ENCODE assay signal across 1 cellular context in the genomic region with DNA sequence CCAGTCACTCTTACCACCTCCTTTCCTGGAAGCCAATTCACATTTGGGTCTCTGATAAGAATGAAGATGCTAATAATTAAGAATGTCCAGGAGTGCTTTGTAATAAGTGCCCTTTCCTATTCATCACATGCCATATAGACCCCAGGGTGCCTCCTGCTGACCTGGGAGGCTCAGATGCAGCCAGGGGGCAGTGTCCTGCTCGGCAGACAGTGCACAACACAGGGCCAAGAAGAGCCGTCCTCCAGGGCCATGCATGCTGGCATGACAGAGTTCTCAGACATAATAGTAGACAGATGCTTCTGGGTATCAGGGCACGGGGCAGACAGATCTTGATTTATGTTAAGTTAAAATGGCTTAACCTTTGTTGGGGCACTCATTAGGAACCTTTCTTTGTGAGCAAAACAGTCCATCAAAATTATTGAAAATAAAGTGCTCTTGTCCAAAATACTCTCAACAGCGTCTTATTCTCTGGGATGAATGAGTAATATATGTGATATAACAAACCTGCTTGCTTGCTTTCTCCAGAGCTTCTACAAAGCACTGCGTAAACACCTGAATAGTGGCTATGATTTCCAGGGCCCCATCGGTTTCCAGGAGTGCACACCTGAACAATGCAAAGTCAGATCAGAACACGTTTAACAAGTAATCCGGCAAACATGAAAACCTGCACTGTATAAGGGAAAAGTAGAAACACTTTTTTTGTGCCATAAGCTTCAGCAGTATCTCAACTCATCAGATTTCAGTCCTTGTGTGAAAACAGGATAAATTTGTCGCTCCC.
TF ChIP-seq lines count a peak whose summit lies in the region.

No MANE protein-coding gene starts in this region.

TF ChIP-seq in H1, 55 proteins besides CTCF, POLR2A, EP300 and RAD21 (continued from another document):
- TF ChIP-seq, protein P1, sequence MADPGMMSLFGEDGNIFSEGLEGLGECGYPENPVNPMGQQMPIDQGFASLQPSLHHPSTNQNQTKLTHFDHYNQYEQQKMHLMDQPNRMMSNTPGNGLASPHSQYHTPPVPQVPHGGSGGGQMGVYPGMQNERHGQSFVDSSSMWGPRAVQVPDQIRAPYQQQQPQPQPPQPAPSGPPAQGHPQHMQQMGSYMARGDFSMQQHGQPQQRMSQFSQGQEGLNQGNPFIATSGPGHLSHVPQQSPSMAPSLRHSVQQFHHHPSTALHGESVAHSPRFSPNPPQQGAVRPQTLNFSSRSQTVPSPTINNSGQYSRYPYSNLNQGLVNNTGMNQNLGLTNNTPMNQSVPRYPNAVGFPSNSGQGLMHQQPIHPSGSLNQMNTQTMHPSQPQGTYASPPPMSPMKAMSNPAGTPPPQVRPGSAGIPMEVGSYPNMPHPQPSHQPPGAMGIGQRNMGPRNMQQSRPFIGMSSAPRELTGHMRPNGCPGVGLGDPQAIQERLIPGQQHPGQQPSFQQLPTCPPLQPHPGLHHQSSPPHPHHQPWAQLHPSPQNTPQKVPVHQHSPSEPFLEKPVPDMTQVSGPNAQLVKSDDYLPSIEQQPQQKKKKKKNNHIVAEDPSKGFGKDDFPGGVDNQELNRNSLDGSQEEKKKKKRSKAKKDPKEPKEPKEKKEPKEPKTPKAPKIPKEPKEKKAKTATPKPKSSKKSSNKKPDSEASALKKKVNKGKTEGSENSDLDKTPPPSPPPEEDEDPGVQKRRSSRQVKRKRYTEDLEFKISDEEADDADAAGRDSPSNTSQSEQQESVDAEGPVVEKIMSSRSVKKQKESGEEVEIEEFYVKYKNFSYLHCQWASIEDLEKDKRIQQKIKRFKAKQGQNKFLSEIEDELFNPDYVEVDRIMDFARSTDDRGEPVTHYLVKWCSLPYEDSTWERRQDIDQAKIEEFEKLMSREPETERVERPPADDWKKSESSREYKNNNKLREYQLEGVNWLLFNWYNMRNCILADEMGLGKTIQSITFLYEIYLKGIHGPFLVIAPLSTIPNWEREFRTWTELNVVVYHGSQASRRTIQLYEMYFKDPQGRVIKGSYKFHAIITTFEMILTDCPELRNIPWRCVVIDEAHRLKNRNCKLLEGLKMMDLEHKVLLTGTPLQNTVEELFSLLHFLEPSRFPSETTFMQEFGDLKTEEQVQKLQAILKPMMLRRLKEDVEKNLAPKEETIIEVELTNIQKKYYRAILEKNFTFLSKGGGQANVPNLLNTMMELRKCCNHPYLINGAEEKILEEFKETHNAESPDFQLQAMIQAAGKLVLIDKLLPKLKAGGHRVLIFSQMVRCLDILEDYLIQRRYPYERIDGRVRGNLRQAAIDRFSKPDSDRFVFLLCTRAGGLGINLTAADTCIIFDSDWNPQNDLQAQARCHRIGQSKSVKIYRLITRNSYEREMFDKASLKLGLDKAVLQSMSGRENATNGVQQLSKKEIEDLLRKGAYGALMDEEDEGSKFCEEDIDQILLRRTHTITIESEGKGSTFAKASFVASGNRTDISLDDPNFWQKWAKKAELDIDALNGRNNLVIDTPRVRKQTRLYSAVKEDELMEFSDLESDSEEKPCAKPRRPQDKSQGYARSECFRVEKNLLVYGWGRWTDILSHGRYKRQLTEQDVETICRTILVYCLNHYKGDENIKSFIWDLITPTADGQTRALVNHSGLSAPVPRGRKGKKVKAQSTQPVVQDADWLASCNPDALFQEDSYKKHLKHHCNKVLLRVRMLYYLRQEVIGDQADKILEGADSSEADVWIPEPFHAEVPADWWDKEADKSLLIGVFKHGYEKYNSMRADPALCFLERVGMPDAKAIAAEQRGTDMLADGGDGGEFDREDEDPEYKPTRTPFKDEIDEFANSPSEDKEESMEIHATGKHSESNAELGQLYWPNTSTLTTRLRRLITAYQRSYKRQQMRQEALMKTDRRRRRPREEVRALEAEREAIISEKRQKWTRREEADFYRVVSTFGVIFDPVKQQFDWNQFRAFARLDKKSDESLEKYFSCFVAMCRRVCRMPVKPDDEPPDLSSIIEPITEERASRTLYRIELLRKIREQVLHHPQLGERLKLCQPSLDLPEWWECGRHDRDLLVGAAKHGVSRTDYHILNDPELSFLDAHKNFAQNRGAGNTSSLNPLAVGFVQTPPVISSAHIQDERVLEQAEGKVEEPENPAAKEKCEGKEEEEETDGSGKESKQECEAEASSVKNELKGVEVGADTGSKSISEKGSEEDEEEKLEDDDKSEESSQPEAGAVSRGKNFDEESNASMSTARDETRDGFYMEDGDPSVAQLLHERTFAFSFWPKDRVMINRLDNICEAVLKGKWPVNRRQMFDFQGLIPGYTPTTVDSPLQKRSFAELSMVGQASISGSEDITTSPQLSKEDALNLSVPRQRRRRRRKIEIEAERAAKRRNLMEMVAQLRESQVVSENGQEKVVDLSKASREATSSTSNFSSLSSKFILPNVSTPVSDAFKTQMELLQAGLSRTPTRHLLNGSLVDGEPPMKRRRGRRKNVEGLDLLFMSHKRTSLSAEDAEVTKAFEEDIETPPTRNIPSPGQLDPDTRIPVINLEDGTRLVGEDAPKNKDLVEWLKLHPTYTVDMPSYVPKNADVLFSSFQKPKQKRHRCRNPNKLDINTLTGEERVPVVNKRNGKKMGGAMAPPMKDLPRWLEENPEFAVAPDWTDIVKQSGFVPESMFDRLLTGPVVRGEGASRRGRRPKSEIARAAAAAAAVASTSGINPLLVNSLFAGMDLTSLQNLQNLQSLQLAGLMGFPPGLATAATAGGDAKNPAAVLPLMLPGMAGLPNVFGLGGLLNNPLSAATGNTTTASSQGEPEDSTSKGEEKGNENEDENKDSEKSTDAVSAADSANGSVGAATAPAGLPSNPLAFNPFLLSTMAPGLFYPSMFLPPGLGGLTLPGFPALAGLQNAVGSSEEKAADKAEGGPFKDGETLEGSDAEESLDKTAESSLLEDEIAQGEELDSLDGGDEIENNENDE (IDR thresholded peaks at IDR 0.05; ENCODE audit: insufficient replicate concordance, low read length): no peak
- TF ChIP-seq GTF2F1 (IDR thresholded peaks at IDR 0.05; ENCODE audit: borderline replicate concordance, low read depth, low read length) (no peak), SUZ12 (IDR thresholded peaks at IDR 0.05; ENCODE audit: low read length) (no peak), HDAC2 (IDR thresholded peaks at IDR 0.05; ENCODE audit: borderline replicate concordance in 1 of 2, low read depth in 2 of 2, low read length in 2 of 2) (no peak), BRCA1 (IDR thresholded peaks at IDR 0.05; ENCODE audit: low read depth, low read length) (no peak)
- TF ChIP-seq, protein P2, sequence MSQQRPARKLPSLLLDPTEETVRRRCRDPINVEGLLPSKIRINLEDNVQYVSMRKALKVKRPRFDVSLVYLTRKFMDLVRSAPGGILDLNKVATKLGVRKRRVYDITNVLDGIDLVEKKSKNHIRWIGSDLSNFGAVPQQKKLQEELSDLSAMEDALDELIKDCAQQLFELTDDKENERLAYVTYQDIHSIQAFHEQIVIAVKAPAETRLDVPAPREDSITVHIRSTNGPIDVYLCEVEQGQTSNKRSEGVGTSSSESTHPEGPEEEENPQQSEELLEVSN (IDR thresholded peaks at IDR 0.05): no peak
